In the genomic region with DNA sequence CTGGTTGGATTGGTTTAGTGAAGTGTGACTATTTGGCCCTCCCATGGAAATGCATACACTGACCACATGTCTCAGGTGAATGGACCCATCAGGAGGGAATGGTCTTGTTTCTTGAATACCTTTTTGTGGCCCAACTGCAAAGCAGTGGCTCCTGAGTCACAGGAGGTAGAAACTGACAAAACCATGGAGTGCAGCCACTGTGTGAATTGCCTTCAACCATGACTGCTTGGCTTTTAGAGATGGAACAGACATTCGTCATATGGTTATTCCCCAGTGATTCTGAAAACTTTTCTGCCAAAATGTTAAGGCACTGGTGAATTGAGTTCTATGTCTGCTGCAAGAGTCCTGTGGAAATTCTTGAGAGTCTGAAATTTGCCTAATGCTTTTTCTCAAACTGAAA, we compare ENCODE assay signal across 13 cellular contexts.
DNase-seq lines count a peak whose midpoint lies in the region; ATAC-seq and TF ChIP-seq lines count a peak whose summit lies in the region.
"Had no signal": no experiment of that assay in that cellular context is flagged by ENCODE, and none has a peak within 500 bp of the region (broad histone marks: within the 10 kb centered on the region; RNA-seq: fewer than 3 reads in every experiment).

No MANE protein-coding gene starts in this region.

- TF ChIP-seq CTCF in HFFc6 (IDR thresholded peaks at IDR 0.05): no peak

- peaks cover 24% of the 10 kb centered on the region for H3K4me1 ChIP-seq in SJCRH30

- DNase-seq in SJCRH30: no peak
- no peak for DNase-seq in naive B cell
- no peak for DNase-seq in cerebellar cortex (ENCODE audit: low spot score)
- no peak for DNase-seq in DMS79 (lab: John Stamatoyannopoulos, UW)
- DNase-seq in HFFc6: no peak
- DNase-seq in OCI-M2 (lab: John Stamatoyannopoulos, UW; ENCODE audit: unreplicated experiment): no peak
- DNase-seq: foreskin fibroblast, left colon, T1000 had no signal

- no peaks in the 10 kb centered on the region for H3K27me3 ChIP-seq in SJCRH30

- no peaks in the 10 kb centered on the region for H3K9me3 ChIP-seq in SJCRH30 (replicated peaks)

- H3K9me3 Mint-ChIP-seq in naive B cell: peaks cover 0 to 3% (median 0%) of the 10 kb centered on the region in 7 donors
- H3K9me3 Mint-ChIP-seq in HFFc6: no peaks in the 10 kb centered on the region

- ATAC-seq in GM18861 (IDR thresholded peaks at IDR 0.05; ENCODE audit: unreplicated experiment): peak; percentile 40
- ATAC-seq in HG02678 (IDR thresholded peaks at IDR 0.05; ENCODE audit: unreplicated experiment): peak; percentile 47
- peak; percentile 24 to 29 for ATAC-seq in naive B cell (ENCODE audit: low read depth in 2 of 2)
- ATAC-seq: activated naive CD4-positive, alpha-beta T cell treated with anti-CD3 and anti-CD28 coated beads, Interleukin-2, amount 50 U/mL, for 72 hours; left colon had no signal

- H3K27ac Mint-ChIP-seq in naive B cell (peak overlapping the region in 1 of 6 donors; percentile 63), HFFc6 (no peak overlapping the region)
- H3K27ac Mint-ChIP-seq: activated naive CD4-positive, alpha-beta T cell treated with anti-CD3 and anti-CD28 coated beads, Interleukin-2, amount 50 U/mL, for 72 hours; B cell had no signal

- peaks cover 5% of the 10 kb centered on the region; the same call in 1 of the 2 replicates for H3K36me3 ChIP-seq in SJCRH30

- peak overlapping the region; percentile 60 for H3K27ac ChIP-seq in SJCRH30

- H3K4me3 ChIP-seq in SJCRH30: no peak overlapping the region; the same call in 1 of the 2 replicates

- H3K27me3 Mint-ChIP-seq in naive B cell (no peaks in the 10 kb centered on the region), HFFc6 (ENCODE audit: insufficient read depth) (peaks cover under 1% of the 10 kb centered on the region; the same call in 1 of the 2 replicates)
- H3K27me3 Mint-ChIP-seq: B cell had no signal

- no peaks in the 10 kb centered on the region for H3K36me3 Mint-ChIP-seq in naive B cell
- H3K36me3 Mint-ChIP-seq in HFFc6 (ENCODE audit: low read depth): peaks cover 9% of the 10 kb centered on the region; the same call in 1 of the 2 replicates
- H3K36me3 Mint-ChIP-seq: activated naive CD4-positive, alpha-beta T cell treated with anti-CD3 and anti-CD28 coated beads, Interleukin-2, amount 50 U/mL, for 72 hours had no signal

- H3K4me1 Mint-ChIP-seq in naive B cell (peaks cover 34 to 50% (median 46%) of the 10 kb centered on the region in 3 donors), HFFc6 (ENCODE audit: low read depth) (peaks cover 61% of the 10 kb centered on the region)

- peak overlapping the region in 1 of 8 donors; percentile 38 for H3K4me3 Mint-ChIP-seq in naive B cell
- H3K4me3 Mint-ChIP-seq in HFFc6: no peak overlapping the region
- H3K4me3 Mint-ChIP-seq: B cell had no signal
